ENCODE assay signal across 8 cellular contexts in genomic region chr7:92135100-92135429, GRCh38. TPM values are rescaled to one million over a fixed set of nuclear protein-coding genes. Genes with fewer than 3 reads are reported as not detected.
DNase-seq lines count a peak whose midpoint lies in the region; ATAC-seq and TF ChIP-seq lines count a peak whose summit lies in the region.

No MANE protein-coding gene starts in this region.

- ATAC-seq in GM18505 (IDR thresholded peaks at IDR 0.05; ENCODE audit: unreplicated experiment) (no peak), GM19023 (IDR thresholded peaks at IDR 0.05; ENCODE audit: unreplicated experiment) (no peak)

- H3K4me3 ChIP-seq in AG10803 (ENCODE audit: low read length) (peak overlapping the region; percentile 88), lower leg skin (ENCODE audit: low read depth, poor library complexity, severe bottlenecking) (peak overlapping the region; percentile 83), thymus (ENCODE audit: low read length) (peak overlapping the region; percentile 71)

- in situ Hi-C loops in GM13977 (cut with MboI; ENCODE audit: low pct_unique_long_range_greater_than_20kb, low sequenced_read_pairs, unreplicated experiment) = no loop called here

- H3K27me3 ChIP-seq in thymus (ENCODE audit: control insufficient read depth, insufficient read depth) = no peaks in the 10 kb centered on the region

- TF ChIP-seq CTCF in AG10803 (conservative IDR thresholded peaks at IDR 0.05; ENCODE audit: low read length) = no peak
- TF ChIP-seq CTCF in GM13977 (IDR thresholded peaks at IDR 0.05; ENCODE audit: extremely low read depth, insufficient read depth, missing control alignments) = no peak
- TF ChIP-seq CTCF in chondrocyte (IDR thresholded peaks at IDR 0.05) = no peak
- no peak for TF ChIP-seq CTCF in lower leg skin (IDR thresholded peaks at IDR 0.05)

- WGBS in lower leg skin, 2 donors = 3 to 7% methylated on average over 12 of the region's 12 CpGs
- 11% methylated on average over 12 of the region's 12 CpGs for WGBS in thymus

- peak overlapping the region; percentile 100 for H3K27ac Mint-ChIP-seq in chondrocyte (ENCODE audit: unreplicated experiment)

- H3K27ac ChIP-seq in thymus (ENCODE audit: low read depth) = no peak overlapping the region

- no peaks in the 10 kb centered on the region for H3K9me3 ChIP-seq in thymus (ENCODE audit: control insufficient read depth)

- peaks cover 41% of the 10 kb centered on the region for H3K4me1 Mint-ChIP-seq in chondrocyte (ENCODE audit: low read depth)

- intact Hi-C loops in lower leg skin (cut with DNase I; ENCODE audit: low total_unique reads) = no loop called here

- H3K36me3 ChIP-seq in thymus (ENCODE audit: control insufficient read depth, insufficient read depth) = no peaks in the 10 kb centered on the region

- no peaks in the 10 kb centered on the region for H3K27me3 Mint-ChIP-seq in chondrocyte (ENCODE audit: low read depth)

- TF ChIP-seq POLR2A in lower leg skin (IDR thresholded peaks at IDR 0.05) = no peak
- TF ChIP-seq POLR2A in GM18505 (IDR thresholded peaks at IDR 0.05; ENCODE audit: borderline replicate concordance, extremely low read depth, insufficient read depth, insufficient read length) = no peak

- peak overlapping the region; percentile 99 for H3K4me3 Mint-ChIP-seq in chondrocyte (ENCODE audit: unreplicated experiment)

- DNase-seq in AG10803 (ENCODE audit: low read depth) (peak; percentile 8), GM13977 (ENCODE audit: low spot score) (peak; percentile 32), NOMO-1 (lab: John Stamatoyannopoulos, UW; ENCODE audit: unreplicated experiment in 2 of 2) (peak; percentile 54 to 83), chondrocyte (ENCODE audit: low spot score) (no peak), lower leg skin (ENCODE audit: low spot score in 2 of 2) (no peak)

- peaks cover 3% of the 10 kb centered on the region for H3K9me3 Mint-ChIP-seq in chondrocyte (ENCODE audit: low read depth)

- H3K4me1 ChIP-seq in thymus (ENCODE audit: control insufficient read depth, insufficient read depth, low read length) = no peaks in the 10 kb centered on the region

- peaks cover 6% of the 10 kb centered on the region for H3K36me3 Mint-ChIP-seq in chondrocyte (ENCODE audit: low read depth)

RNA-seq across cellular contexts. Expression of gene CYP51A1, which starts 0.8 kb away (rescaled TPM):
- 60.1 to 87.6 TPM (median 85.5 TPM) in 3 replicates for total RNA-seq in chondrocyte
- 10 to 100 TPM; 34.4 to 62.4 (median 52.3) TPM for total RNA-seq in lower leg skin
- polyA plus RNA-seq in thymus = 8.9 TPM

RNA-seq across cellular contexts. Expression of gene LRRD1, which starts 43.9 kb away (rescaled TPM):
- total RNA-seq in chondrocyte (0.22 to 0.41 TPM in 2 of 3 replicates, not detected in the other), lower leg skin (under 1 TPM in 2 of 4 donors, not detected in 2; 0.13 to 0.65 TPM)
- 0.05 TPM for polyA plus RNA-seq in thymus

Comparison
In these comparisons a context has a peak if more than half of its experiments do, and no peak if none do; other contexts are left out.
1. DNase-seq: peak in AG10803 (single experiment), GM13977 (single experiment) and NOMO-1 (2 of 2); none in chondrocyte (single experiment) and lower leg skin (0 of 2).
2. Peak in every context shown above with its lines, with median percentiles within 50 percentile points of each other: H3K4me3 ChIP-seq.